ENCODE assay signal across 21 cellular contexts in the genomic region with DNA sequence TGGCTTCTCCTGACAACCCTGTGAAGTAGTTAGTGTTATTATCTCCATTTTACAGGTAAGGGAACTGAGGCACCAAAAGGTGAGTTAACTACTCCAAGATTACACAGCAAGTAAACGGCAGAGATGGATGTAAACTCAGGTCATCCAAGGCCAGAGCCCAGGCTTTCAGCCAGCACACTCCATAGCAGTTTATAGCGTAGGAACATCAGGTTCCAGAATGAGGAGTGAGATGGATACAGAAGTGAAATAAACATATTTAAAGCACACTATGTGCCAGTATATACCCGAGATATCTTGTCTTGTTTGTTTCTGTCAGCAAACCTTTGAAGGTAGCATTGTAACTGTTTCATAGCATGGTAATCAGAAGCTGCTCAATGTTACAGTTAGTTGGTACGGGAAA.
DNase-seq lines count a peak whose midpoint lies in the region; ATAC-seq and TF ChIP-seq lines count a peak whose summit lies in the region.
"Had no signal": no experiment of that assay in that cellular context is flagged by ENCODE, and none has a peak within 500 bp of the region (broad histone marks: within the 10 kb centered on the region; RNA-seq: fewer than 3 reads in every experiment).

No MANE protein-coding gene starts in this region.

- no peak for TF ChIP-seq CTCF in LNCaP clone FGC (IDR thresholded peaks at IDR 0.05; ENCODE audit: control insufficient read depth, extremely low read depth, insufficient read depth)
- no peak for TF ChIP-seq CTCF in right atrium auricular region (IDR thresholded peaks at IDR 0.05)
- TF ChIP-seq CTCF in gastrocnemius medialis (IDR thresholded peaks at IDR 0.05 in 4 of 5, conservative IDR thresholded peaks at IDR 0.05 in 1 of 5) = no peak
- no peak for TF ChIP-seq CTCF in brain microvascular endothelial cell (IDR thresholded peaks at IDR 0.05; ENCODE audit: low read depth, low read length, missing control alignments)

- H3K27ac ChIP-seq in right atrium auricular region = peak overlapping the region; percentile 50 to 77
- peak overlapping the region in 3 of 4 donors; percentile 46 to 78 (median 57) for H3K27ac ChIP-seq in gastrocnemius medialis
- H3K27ac ChIP-seq in brain microvascular endothelial cell = no peak overlapping the region

- H3K4me3 ChIP-seq in LNCaP clone FGC (ENCODE audit: low read depth, low read length) = no peak overlapping the region
- no peak overlapping the region for H3K4me3 ChIP-seq in right atrium auricular region
- H3K4me3 ChIP-seq in gastrocnemius medialis = no peak overlapping the region
- no peak overlapping the region for H3K4me3 ChIP-seq in brain microvascular endothelial cell (ENCODE audit: low read depth, low read length)

- H3K27me3 Mint-ChIP-seq in T-helper 17 cell = no peaks in the 10 kb centered on the region
- H3K27me3 Mint-ChIP-seq: CD4-positive, CD25-positive, alpha-beta regulatory T cell; IgD-negative memory B cell had no signal

- in situ Hi-C loops in gastrocnemius medialis (cut with MboI; ENCODE audit: low sequenced_read_pairs in 4 of 4) (no loop called here), brain microvascular endothelial cell (cut with HindIII; ENCODE audit: low pct_ligation_motif_present, low sequenced_read_pairs) (no loop called here)

- no peaks in the 10 kb centered on the region for H3K9me3 ChIP-seq in right atrium auricular region
- no peaks in the 10 kb centered on the region for H3K9me3 ChIP-seq in gastrocnemius medialis
- H3K9me3 ChIP-seq in T-helper 17 cell (ENCODE audit: control insufficient read depth, low read length, poor library complexity, severe bottlenecking) = no peaks in the 10 kb centered on the region

- H3K36me3 Mint-ChIP-seq in T-helper 17 cell (ENCODE audit: low read depth) = no peaks in the 10 kb centered on the region
- H3K36me3 Mint-ChIP-seq: CD4-positive, CD25-positive, alpha-beta regulatory T cell; IgD-negative memory B cell had no signal

- no peak for TF ChIP-seq POLR2A in gastrocnemius medialis (IDR thresholded peaks at IDR 0.05)

- H3K27me3 ChIP-seq in right atrium auricular region = no peaks in the 10 kb centered on the region
- no peaks in the 10 kb centered on the region for H3K27me3 ChIP-seq in gastrocnemius medialis
- no peaks in the 10 kb centered on the region for H3K27me3 ChIP-seq in brain microvascular endothelial cell (replicated peaks)

- H3K4me1 ChIP-seq in right atrium auricular region (peaks cover 0 to 20% of the 10 kb centered on the region in 2 donors), gastrocnemius medialis (peaks cover 11 to 21% of the 10 kb centered on the region in 2 donors)

- ATAC-seq in Right ventricle myocardium superior (ENCODE audit: poor library complexity) (peak; percentile 96), gastrocnemius medialis (peak in 1 of 2 donors; percentile 99), T-helper 17 cell (no peak)
- ATAC-seq: Panc1 had no signal

- no peaks in the 10 kb centered on the region for H3K4me1 Mint-ChIP-seq in T-helper 17 cell
- H3K4me1 Mint-ChIP-seq: CD4-positive, CD25-positive, alpha-beta regulatory T cell; IgD-negative memory B cell had no signal

- intact Hi-C loops in Right ventricle myocardium superior (cut with DNase I) (no loop called here), gastrocnemius medialis (cut with DNase I; ENCODE audit: low total_unique reads) (loop anchor here (2.0 kb wide), 1 partner anchor 30 kb away; no protein-coding TSS in a partner anchor), head of caudate nucleus (cut with DNase I) (no loop called here)

- no peak overlapping the region for H3K27ac Mint-ChIP-seq in T-helper 17 cell
- H3K27ac Mint-ChIP-seq: CD4-positive, CD25-positive, alpha-beta regulatory T cell; IgD-negative memory B cell had no signal

- DNase-seq in LNCaP clone FGC (ENCODE audit: low read depth) (peak; percentile 65), Right ventricle myocardium superior (peak; percentile 65), right atrium auricular region (ENCODE audit: low spot score) (no peak), gastrocnemius medialis (peak; percentile 12 to 59), head of caudate nucleus (no peak), brain microvascular endothelial cell (no peak), T-helper 17 cell (no peak)
- DNase-seq: 8988T; ACHN; CD4-positive, CD25-positive, alpha-beta regulatory T cell; HCEC 1CT; NCI-H1092; NCI-H1417 treated with DMSO at 0.1 percent for 48 hours; NCI-H187; NCI-H2081 treated with DMSO at 0.1 percent for 48 hours; NCI-H2171; NCI-H226; NCI-H510A; NCI-H69 had no signal

- H3K36me3 ChIP-seq in right atrium auricular region = no peaks in the 10 kb centered on the region
- H3K36me3 ChIP-seq in gastrocnemius medialis = no peaks in the 10 kb centered on the region
- H3K36me3 ChIP-seq in brain microvascular endothelial cell (replicated peaks) = no peaks in the 10 kb centered on the region

- H3K4me3 Mint-ChIP-seq in T-helper 17 cell = no peak overlapping the region
- H3K4me3 Mint-ChIP-seq: CD4-positive, CD25-positive, alpha-beta regulatory T cell; IgD-negative memory B cell had no signal

Comparison
In these comparisons a context has a peak if more than half of its experiments do, and no peak if none do; other contexts are left out.
1. DNase-seq: peak in LNCaP clone FGC (single experiment), Right ventricle myocardium superior (single experiment) and gastrocnemius medialis (2 of 2); none in right atrium auricular region (single experiment), head of caudate nucleus (0 of 42), brain microvascular endothelial cell (single experiment) and T-helper 17 cell (0 of 3).